ENCODE assay signal across 20 cellular contexts in genomic region chr14:99339551-99339950, GRCh38.
DNase-seq lines count a peak whose midpoint lies in the region; ATAC-seq, FAIRE-seq and TF ChIP-seq lines count a peak whose summit lies in the region.
"Had no signal": no experiment of that assay in that cellular context is flagged by ENCODE, and none has a peak within 500 bp of the region (broad histone marks: within the 10 kb centered on the region; RNA-seq: fewer than 3 reads in every experiment).

No MANE protein-coding gene starts in this region.

- WGBS in K562 (ENCODE audit: insufficient coverage, low coverage, missing lambda C conversion rate), result 0% methylated on average over 2 of the region's 2 CpGs

- TF ChIP-seq EP300 in K562 (IDR thresholded peaks at IDR 0.05; ENCODE audit: low read length), result no peak

- intact Hi-C loops in K562 (cut with micrococcal nuclease), result no loop called here

- no peak overlapping the region for H3K4me2 ChIP-seq in K562 (ENCODE audit: insufficient read depth, low read length)
- no peak overlapping the region for H3K4me2 ChIP-seq in osteoblast (ENCODE audit: insufficient read depth, low read length)
- H3K4me2 ChIP-seq: A549; BLaER1 treated with 17β-estradiol and CSF1 and Interleukin-3, amounts not matched to agents 10 nM and 100 nM had no signal

- no peak overlapping the region for H3K9ac ChIP-seq in K562 (ENCODE audit: insufficient read depth in 1 of 2, low read depth in 2 of 2, low read length in 2 of 2)
- H3K9ac ChIP-seq: BLaER1 treated with 17β-estradiol and CSF1 and Interleukin-3, amounts not matched to agents 10 nM and 100 nM had no signal

- no peak for TF ChIP-seq POLR2A in K562 (conservative IDR thresholded peaks at IDR 0.05)

- no peak for FAIRE-seq in K562 (lab: Jason Lieb, UNC)
- FAIRE-seq: A549, D721Med, G401.6, GM12891, GM19239 had no signal

- DNase-seq in K562 (ENCODE audit: extremely low read depth in 1 of 4, low spot score in 3 of 4), result no peak
- peak; percentile 29 for DNase-seq in osteoblast (ENCODE audit: insufficient read length, low spot score, missing footprints)
- no peak for DNase-seq in NOMO-1 (lab: John Stamatoyannopoulos, UW; ENCODE audit: unreplicated experiment in 2 of 2)
- DNase-seq in NCI-H2196 treated with DMSO at 0.1 percent for 48 hours (lab: John Stamatoyannopoulos, UW; ENCODE audit: unreplicated experiment), result no peak
- DNase-seq: AML-193; Caco-2; Calu3; CD4-positive, alpha-beta T cell; CD8-positive, alpha-beta T cell; DMS79 treated with DMSO at 0.1 percent for 48 hours; GF-D8 had no signal

- H3K4me3 ChIP-seq in HEK293 (ENCODE audit: low read depth, low read length) (no peak overlapping the region), K562 (no peak overlapping the region), osteoblast (ENCODE audit: insufficient read depth, low read length) (no peak overlapping the region)
- H3K4me3 ChIP-seq: A549; BLaER1 treated with 17β-estradiol and CSF1 and Interleukin-3, amounts not matched to agents 10 nM and 100 nM had no signal

- no TSS peak for BruUV-seq in K562 (replicated peaks; lab: Mats Ljungman, UMichigan)

- H3K4me1 ChIP-seq in HEK293 (ENCODE audit: control insufficient read depth, insufficient read depth, low read length), result no peaks in the 10 kb centered on the region
- no peaks in the 10 kb centered on the region for H3K4me1 ChIP-seq in K562 (replicated peaks in 1 of 2; ENCODE audit: control insufficient read depth in 2 of 2, insufficient read depth in 2 of 2, low read length in 2 of 2)
- no peaks in the 10 kb centered on the region for H3K4me1 ChIP-seq in osteoblast (ENCODE audit: insufficient read depth, low read length)
- H3K4me1 ChIP-seq: A549, Caco-2 had no signal

- no peak for TF ChIP-seq RAD21 in K562 (CRISPR knock-in tag; conservative IDR thresholded peaks at IDR 0.05 in 1 of 2, IDR thresholded peaks at IDR 0.05 in 1 of 2)

- TF ChIP-seq CTCF in HEK293 (tag by site-specific recombination; IDR thresholded peaks at IDR 0.05), result no peak
- TF ChIP-seq CTCF in K562 (IDR thresholded peaks at IDR 0.05 in 2 of 3, conservative IDR thresholded peaks at IDR 0.05 in 1 of 3; ENCODE audit: insufficient read depth in 2 of 3, low read depth in 1 of 3, low read length in 3 of 3), result no peak
- TF ChIP-seq CTCF in osteoblast (IDR thresholded peaks at IDR 0.05; ENCODE audit: extremely low read depth, low read depth, low read length), result no peak

- no peak for ATAC-seq in K562
- ATAC-seq: A549; CD8-positive, alpha-beta T cell had no signal

- POLR2A ChIA-PET in HEK293 (lab: Yijun Ruan, JAX) (no interaction called here), K562 (lab: Yijun Ruan, JAX) (interaction anchor here (0.6 kb wide), 1 partner anchor 49 kb away, joined by 3 read pairs; no protein-coding TSS in a partner anchor)

- H4K20me1 ChIP-seq in K562 (replicated peaks; ENCODE audit: control insufficient read depth, insufficient read depth, low read length), result no peaks in the 10 kb centered on the region
- no peaks in the 10 kb centered on the region for H4K20me1 ChIP-seq in osteoblast (ENCODE audit: insufficient read depth, low read length)
- H4K20me1 ChIP-seq: BLaER1 treated with 17β-estradiol and CSF1 and Interleukin-3, amounts not matched to agents 10 nM and 100 nM had no signal

- H3K79me2 ChIP-seq in K562 (ENCODE audit: control insufficient read depth, insufficient read depth, low read length), result no peaks in the 10 kb centered on the region
- no peaks in the 10 kb centered on the region for H3K79me2 ChIP-seq in osteoblast (ENCODE audit: insufficient read depth, low read length)

- H3K27ac ChIP-seq in HEK293 (ENCODE audit: extremely low read depth, low read depth, low read length) (no peak overlapping the region), K562 (ENCODE audit: extremely low read depth, low read depth, low read length) (no peak overlapping the region), osteoblast (ENCODE audit: low read depth, low read length) (no peak overlapping the region)
- H3K27ac ChIP-seq: 22Rv1; A549; BLaER1 treated with 17β-estradiol and CSF1 and Interleukin-3, amounts not matched to agents 10 nM and 100 nM; C4-2B had no signal

- CTCF ChIA-PET in HEK293 (lab: Yijun Ruan, JAX) (interaction anchor here (0.7 to 1.3 kb wide), 3 partner anchors 20 to 403 kb away, joined by 3 to 5 read pairs (median 4); no protein-coding TSS in a partner anchor), K562 (lab: Yijun Ruan, JAX; ENCODE audit: low intra/inter-chr PET ratio) (no interaction called here)

- H3K27me3 ChIP-seq in K562 (ENCODE audit: control insufficient read depth in 2 of 2, insufficient read depth in 2 of 2, low read length in 2 of 2) (peaks cover 5 to 22% of the 10 kb centered on the region in 2 experiments; a peak in 4 of 5 replicates), osteoblast (ENCODE audit: insufficient read depth, low read length) (no peaks in the 10 kb centered on the region)
- H3K27me3 ChIP-seq: BLaER1 treated with 17β-estradiol and CSF1 and Interleukin-3, amounts not matched to agents 10 nM and 100 nM had no signal

- H3K36me3 ChIP-seq in HEK293 (ENCODE audit: control insufficient read depth in 2 of 2, insufficient read depth in 1 of 2, low read length in 2 of 2), result no peaks in the 10 kb centered on the region
- H3K36me3 ChIP-seq in K562 (ENCODE audit: control insufficient read depth, insufficient read depth, low read length), result no peaks in the 10 kb centered on the region
- no peaks in the 10 kb centered on the region for H3K36me3 ChIP-seq in osteoblast (ENCODE audit: insufficient read depth, low read length)
- H3K36me3 ChIP-seq: BLaER1 treated with 17β-estradiol and CSF1 and Interleukin-3, amounts not matched to agents 10 nM and 100 nM had no signal

- H3K9me3 ChIP-seq in HEK293 (ENCODE audit: control insufficient read depth, insufficient read depth, low read depth, low read length) (no peaks in the 10 kb centered on the region), K562 (replicated peaks; ENCODE audit: control insufficient read depth, insufficient read depth, low read depth, low read length) (no peaks in the 10 kb centered on the region), osteoblast (ENCODE audit: low read depth, low read length) (no peaks in the 10 kb centered on the region)
- H3K9me3 ChIP-seq: Caco-2 had no signal

- no peaks in the 10 kb centered on the region for H3K9me1 ChIP-seq in K562 (ENCODE audit: control insufficient read depth, insufficient read depth, low read length)

- in situ Hi-C loops in K562 (cut with MboI), result no loop called here

- H2AFZ ChIP-seq in K562 (ENCODE audit: low read depth, low read length) (no peak overlapping the region), osteoblast (ENCODE audit: low read length) (no peak overlapping the region)

TF ChIP-seq in HEK293, 187 proteins besides CTCF, POLR2A, EP300 and RAD21:
- TF ChIP-seq SETDB1 (IDR thresholded peaks at IDR 0.05; ENCODE audit: insufficient read length, low read length) (peak; percentile 58), PBX3 (CRISPR knock-in tag; IDR thresholded peaks at IDR 0.05) (no peak)

TF ChIP-seq in K562, 482 proteins besides CTCF, POLR2A, EP300 and RAD21:
- TF ChIP-seq ZNF143 (CRISPR knock-in tag; IDR thresholded peaks at IDR 0.05) (no peak), RBM25 (IDR thresholded peaks at IDR 0.05; ENCODE audit: low read depth, low read length, severe bottlenecking) (peak; percentile 59), IRF1 (CRISPR knock-in tag; IDR thresholded peaks at IDR 0.05; ENCODE audit: borderline replicate concordance) (no peak)

Comparison
In these comparisons a context has a peak if more than half of its experiments do, and no peak if none do; other contexts are left out.
1. Of the 44 proteins assayed by ChIP-seq in both K562 and HEK293: peak only in K562: none; only in HEK293: SETDB1; in both: none; in neither: 43.